In genomic region chr14:74882103-74882920, GRCh38 we compare ENCODE assay signal across 1 cellular context.
TF ChIP-seq lines count a peak whose summit lies in the region.

No MANE protein-coding gene starts in this region.

TF ChIP-seq in HepG2, 621 proteins besides CTCF, POLR2A, EP300 and RAD21 (continued from another document):
- TF ChIP-seq CHCHD3 (CRISPR knock-in tag; IDR thresholded peaks at IDR 0.05) (no peak), NR2F1 (CRISPR knock-in tag; IDR thresholded peaks at IDR 0.05) (no peak), ZEB1 (IDR thresholded peaks at IDR 0.05; ENCODE audit: insufficient replicate concordance, low read depth) (no peak), BCLAF1 (IDR thresholded peaks at IDR 0.05) (no peak)
- TF ChIP-seq, protein P1, sequence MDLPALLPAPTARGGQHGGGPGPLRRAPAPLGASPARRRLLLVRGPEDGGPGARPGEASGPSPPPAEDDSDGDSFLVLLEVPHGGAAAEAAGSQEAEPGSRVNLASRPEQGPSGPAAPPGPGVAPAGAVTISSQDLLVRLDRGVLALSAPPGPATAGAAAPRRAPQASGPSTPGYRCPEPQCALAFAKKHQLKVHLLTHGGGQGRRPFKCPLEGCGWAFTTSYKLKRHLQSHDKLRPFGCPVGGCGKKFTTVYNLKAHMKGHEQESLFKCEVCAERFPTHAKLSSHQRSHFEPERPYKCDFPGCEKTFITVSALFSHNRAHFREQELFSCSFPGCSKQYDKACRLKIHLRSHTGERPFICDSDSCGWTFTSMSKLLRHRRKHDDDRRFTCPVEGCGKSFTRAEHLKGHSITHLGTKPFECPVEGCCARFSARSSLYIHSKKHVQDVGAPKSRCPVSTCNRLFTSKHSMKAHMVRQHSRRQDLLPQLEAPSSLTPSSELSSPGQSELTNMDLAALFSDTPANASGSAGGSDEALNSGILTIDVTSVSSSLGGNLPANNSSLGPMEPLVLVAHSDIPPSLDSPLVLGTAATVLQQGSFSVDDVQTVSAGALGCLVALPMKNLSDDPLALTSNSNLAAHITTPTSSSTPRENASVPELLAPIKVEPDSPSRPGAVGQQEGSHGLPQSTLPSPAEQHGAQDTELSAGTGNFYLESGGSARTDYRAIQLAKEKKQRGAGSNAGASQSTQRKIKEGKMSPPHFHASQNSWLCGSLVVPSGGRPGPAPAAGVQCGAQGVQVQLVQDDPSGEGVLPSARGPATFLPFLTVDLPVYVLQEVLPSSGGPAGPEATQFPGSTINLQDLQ (CRISPR knock-in tag; IDR thresholded peaks at IDR 0.05): no peak; the same call in 1 of the 2 replicates
- TF ChIP-seq, protein P2, sequence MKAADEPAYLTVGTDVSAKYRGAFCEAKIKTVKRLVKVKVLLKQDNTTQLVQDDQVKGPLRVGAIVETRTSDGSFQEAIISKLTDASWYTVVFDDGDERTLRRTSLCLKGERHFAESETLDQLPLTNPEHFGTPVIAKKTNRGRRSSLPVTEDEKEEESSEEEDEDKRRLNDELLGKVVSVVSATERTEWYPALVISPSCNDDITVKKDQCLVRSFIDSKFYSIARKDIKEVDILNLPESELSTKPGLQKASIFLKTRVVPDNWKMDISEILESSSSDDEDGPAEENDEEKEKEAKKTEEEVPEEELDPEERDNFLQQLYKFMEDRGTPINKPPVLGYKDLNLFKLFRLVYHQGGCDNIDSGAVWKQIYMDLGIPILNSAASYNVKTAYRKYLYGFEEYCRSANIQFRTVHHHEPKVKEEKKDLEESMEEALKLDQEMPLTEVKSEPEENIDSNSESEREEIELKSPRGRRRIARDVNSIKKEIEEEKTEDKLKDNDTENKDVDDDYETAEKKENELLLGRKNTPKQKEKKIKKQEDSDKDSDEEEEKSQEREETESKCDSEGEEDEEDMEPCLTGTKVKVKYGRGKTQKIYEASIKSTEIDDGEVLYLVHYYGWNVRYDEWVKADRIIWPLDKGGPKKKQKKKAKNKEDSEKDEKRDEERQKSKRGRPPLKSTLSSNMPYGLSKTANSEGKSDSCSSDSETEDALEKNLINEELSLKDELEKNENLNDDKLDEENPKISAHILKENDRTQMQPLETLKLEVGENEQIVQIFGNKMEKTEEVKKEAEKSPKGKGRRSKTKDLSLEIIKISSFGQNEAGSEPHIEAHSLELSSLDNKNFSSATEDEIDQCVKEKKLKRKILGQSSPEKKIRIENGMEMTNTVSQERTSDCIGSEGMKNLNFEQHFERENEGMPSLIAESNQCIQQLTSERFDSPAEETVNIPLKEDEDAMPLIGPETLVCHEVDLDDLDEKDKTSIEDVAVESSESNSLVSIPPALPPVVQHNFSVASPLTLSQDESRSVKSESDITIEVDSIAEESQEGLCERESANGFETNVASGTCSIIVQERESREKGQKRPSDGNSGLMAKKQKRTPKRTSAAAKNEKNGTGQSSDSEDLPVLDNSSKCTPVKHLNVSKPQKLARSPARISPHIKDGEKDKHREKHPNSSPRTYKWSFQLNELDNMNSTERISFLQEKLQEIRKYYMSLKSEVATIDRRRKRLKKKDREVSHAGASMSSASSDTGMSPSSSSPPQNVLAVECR (CRISPR knock-in tag; IDR thresholded peaks at IDR 0.05; ENCODE audit: borderline replicate concordance): no peak
TF ChIP-seq in HepG2: peak in this region for 16.
